In the genomic region with DNA sequence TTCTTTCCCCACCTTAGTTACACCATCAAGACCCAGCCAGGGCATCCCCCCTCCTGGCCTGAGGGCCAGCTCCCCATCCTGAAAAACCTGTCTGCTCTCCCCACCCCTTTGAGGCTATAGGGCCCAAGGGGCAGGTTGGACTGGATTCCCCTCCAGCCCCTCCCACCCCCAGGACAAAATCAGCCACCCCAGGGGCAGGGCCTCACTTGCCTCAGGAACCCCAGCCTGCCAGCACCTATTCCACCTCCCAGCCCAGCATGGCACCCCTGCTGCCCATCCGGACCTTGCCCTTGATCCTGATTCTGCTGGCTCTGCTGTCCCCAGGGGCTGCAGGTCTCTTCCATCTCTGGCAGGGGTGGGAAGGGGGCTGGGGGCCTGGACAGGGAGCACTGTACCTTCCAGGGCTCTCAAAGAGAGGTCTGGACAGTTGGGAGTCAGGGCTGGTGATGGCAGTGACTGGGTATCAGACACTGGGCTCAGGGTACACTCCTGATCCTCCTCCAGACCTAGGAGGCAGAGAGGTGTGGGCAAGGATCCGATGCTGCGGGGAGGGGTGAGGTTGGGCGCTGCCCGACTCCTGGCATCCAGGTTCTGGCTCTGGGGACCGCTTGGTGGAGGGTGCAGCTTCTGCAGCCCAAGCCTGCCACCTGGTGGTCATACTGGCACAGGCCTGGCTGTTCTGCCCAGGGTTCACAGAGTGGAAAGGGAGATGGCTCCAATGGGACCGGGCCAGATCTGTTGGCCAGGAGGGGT, we compare ENCODE assay signal across 8 cellular contexts. TPM values are rescaled to one million over a fixed set of nuclear protein-coding genes. Genes with fewer than 3 reads are reported as not detected.
DNase-seq lines count a peak whose midpoint lies in the region; ATAC-seq and TF ChIP-seq lines count a peak whose summit lies in the region.

Gene UPK2, plus strand, starts transcription at position 205 of the 753 bp plus-strand sequence. Its CDS starts 53 bp downstream, at position 258.

- peak within 1 kb of the TSS in 2 of 10 donors; percentile 4 to 30 for H3K4me3 Mint-ChIP-seq in naive thymus-derived CD8-positive, alpha-beta T cell
- H3K4me3 Mint-ChIP-seq in stimulated activated memory B cell treated with anti-CD40 and anti-IgM and Interleukin-4, amounts not matched to agents 10 μg/mL and 1 μg/mL and 100 μg/mL, for 72 hours = no peak within 1 kb of the TSS

- no TSS peak for BruUV-seq in A673 (replicated peaks; lab: Mats Ljungman, UMichigan)
- TSS peak; percentile 60 for BruUV-seq in PC-9 (replicated peaks; lab: Mats Ljungman, UMichigan)

- WGBS in esophagus muscularis mucosa = 24% methylated on average over 3 of the region's 7 CpGs

- H4K20me1 ChIP-seq in PC-9 (ENCODE audit: insufficient read depth) = no peaks in the 10 kb centered on the region

- H3K9me3 ChIP-seq in A673 (ENCODE audit: low read depth, low read length, poor library complexity, severe bottlenecking) (no peaks in the 10 kb centered on the region), PC-9 (ENCODE audit: insufficient read depth, low read depth) (no peaks in the 10 kb centered on the region), esophagus muscularis mucosa (no peaks in the 10 kb centered on the region)

- intact Hi-C loops in A673 (cut with micrococcal nuclease; ENCODE audit: unreplicated experiment) (loop anchor here (1.0 to 2.0 kb wide), 2 partner anchors 49 to 265 kb away; no protein-coding TSS in a partner anchor), PC-9 (cut with micrococcal nuclease; ENCODE audit: unreplicated experiment) (loop anchor here (1.0 to 10.0 kb wide), 7 partner anchors 17 to 361 kb away; no protein-coding TSS in a partner anchor), esophagus muscularis mucosa (cut with DNase I) (loop anchor here (2.0 kb wide), 1 partner anchor 267 kb away; no protein-coding TSS in a partner anchor)

- peaks cover 4 to 15% (median 11%) of the 10 kb centered on the region in 4 donors for H3K4me1 Mint-ChIP-seq in naive thymus-derived CD8-positive, alpha-beta T cell
- H3K4me1 Mint-ChIP-seq in stimulated activated memory B cell treated with anti-CD40 and anti-IgM and Interleukin-4, amounts not matched to agents 10 μg/mL and 1 μg/mL and 100 μg/mL, for 72 hours = peaks cover 5% of the 10 kb centered on the region

- TF ChIP-seq CTCF in A673 (conservative IDR thresholded peaks at IDR 0.05; ENCODE audit: low read depth, low read length) (peak; percentile 99), PC-9 (conservative IDR thresholded peaks at IDR 0.05) (peak; percentile 97), esophagus muscularis mucosa (IDR thresholded peaks at IDR 0.05) (peak; percentile 92 to 99 (median 97))

- peaks cover 0 to 11% (median 0%) of the 10 kb centered on the region in 5 donors for H3K27me3 Mint-ChIP-seq in naive thymus-derived CD8-positive, alpha-beta T cell
- H3K27me3 Mint-ChIP-seq in stimulated activated memory B cell treated with anti-CD40 and anti-IgM and Interleukin-4, amounts not matched to agents 10 μg/mL and 1 μg/mL and 100 μg/mL, for 72 hours = peaks cover 28% of the 10 kb centered on the region

- H3K9me3 Mint-ChIP-seq in naive thymus-derived CD8-positive, alpha-beta T cell = no peaks in the 10 kb centered on the region
- H3K9me3 Mint-ChIP-seq in stimulated activated memory B cell treated with anti-CD40 and anti-IgM and Interleukin-4, amounts not matched to agents 10 μg/mL and 1 μg/mL and 100 μg/mL, for 72 hours = no peaks in the 10 kb centered on the region

- H3K27ac ChIP-seq in A673 (ENCODE audit: low read depth, low read length, poor library complexity, severe bottlenecking) (no peak within 1 kb of the TSS), PC-9 (peak within 1 kb of the TSS; percentile 62), esophagus muscularis mucosa (replicated peaks in 1 of 4) (no peak within 1 kb of the TSS)

- TF ChIP-seq EP300 in esophagus muscularis mucosa (IDR thresholded peaks at IDR 0.05) = no peak

- no peak within 1 kb of the TSS for H3K4me3 ChIP-seq in A673 (ENCODE audit: low read depth, low read length, poor library complexity, severe bottlenecking)
- H3K4me3 ChIP-seq in PC-9 = peak within 1 kb of the TSS; percentile 49
- H3K4me3 ChIP-seq in esophagus muscularis mucosa = no peak within 1 kb of the TSS

- H3K9me2 ChIP-seq in PC-9 (ENCODE audit: insufficient read depth) = no peaks in the 10 kb centered on the region

- no peaks in the 10 kb centered on the region for H3K79me2 ChIP-seq in PC-9 (ENCODE audit: low read depth)

- POLR2A ChIA-PET in A673 (lab: Charles Lee; ENCODE audit: low non-redundant PET) = no interaction called here
- POLR2A ChIA-PET in PC-9 (lab: Charles Lee; ENCODE audit: unreplicated experiment) = interaction anchor here (0.6 kb wide), 1 partner anchor 202 kb away, joined by 6 read pairs; no protein-coding TSS in a partner anchor
- POLR2A ChIA-PET in naive thymus-derived CD8-positive, alpha-beta T cell (lab: Charles Lee) = interaction anchor here (1.0 to 2.0 kb wide), 4 partner anchors 27 to 50 kb away, joined by 3 to 8 read pairs (median 4); partner anchors contain the start of gene BCL9L

- H3K27me3 ChIP-seq in A673 (replicated peaks; ENCODE audit: insufficient read depth, low read depth, low read length, poor library complexity) (no peaks in the 10 kb centered on the region), PC-9 (ENCODE audit: insufficient read depth, low read depth) (no peaks in the 10 kb centered on the region), esophagus muscularis mucosa (peaks cover 0 to 12% (median 0%) of the 10 kb centered on the region in 4 donors)

- H2AFZ ChIP-seq in PC-9 = no peak within 1 kb of the TSS

- H3K27ac Mint-ChIP-seq in naive thymus-derived CD8-positive, alpha-beta T cell = peak within 1 kb of the TSS in 8 of 10 donors; percentile 36 to 81 (median 59)
- no peak within 1 kb of the TSS for H3K27ac Mint-ChIP-seq in stimulated activated memory B cell treated with anti-CD40 and anti-IgM and Interleukin-4, amounts not matched to agents 10 μg/mL and 1 μg/mL and 100 μg/mL, for 72 hours

- H3K36me3 ChIP-seq in A673 (ENCODE audit: insufficient read depth, low read length, poor library complexity, severe bottlenecking) (no peaks in the 10 kb centered on the region), PC-9 (ENCODE audit: low read depth) (no peaks in the 10 kb centered on the region), esophagus muscularis mucosa (no peaks in the 10 kb centered on the region)

- no peaks in the 10 kb centered on the region for H3K36me3 Mint-ChIP-seq in naive thymus-derived CD8-positive, alpha-beta T cell
- no peaks in the 10 kb centered on the region for H3K36me3 Mint-ChIP-seq in stimulated activated memory B cell treated with anti-CD40 and anti-IgM and Interleukin-4, amounts not matched to agents 10 μg/mL and 1 μg/mL and 100 μg/mL, for 72 hours

- ATAC-seq in GM18868 (IDR thresholded peaks at IDR 0.05; ENCODE audit: unreplicated experiment) = peak; percentile 58
- peak; percentile 99 to 100 for ATAC-seq in naive thymus-derived CD8-positive, alpha-beta T cell
- ATAC-seq in stimulated activated memory B cell treated with anti-CD40 and anti-IgM and Interleukin-4, amounts not matched to agents 10 μg/mL and 1 μg/mL and 100 μg/mL, for 72 hours = peak; percentile 93

- CTCF ChIA-PET in A673 (lab: Charles Lee) = interaction anchor here (0.6 kb wide), 1 partner anchor 165 kb away, joined by 3 read pairs; the partner anchor contains the start of gene DDX6
- CTCF ChIA-PET in PC-9 (lab: Charles Lee) = interaction anchor here (0.6 kb wide), 2 partner anchors 84 to 336 kb away, joined by 3 to 5 read pairs; no protein-coding TSS in a partner anchor

- no peaks in the 10 kb centered on the region for H3K4me1 ChIP-seq in A673 (ENCODE audit: insufficient read depth, low read length, poor library complexity, severe bottlenecking)
- H3K4me1 ChIP-seq in PC-9 (replicated peaks; ENCODE audit: insufficient read depth) = peaks cover 26% of the 10 kb centered on the region
- H3K4me1 ChIP-seq in esophagus muscularis mucosa = peaks cover 0 to 8% (median 7%) of the 10 kb centered on the region in 4 donors

- H3F3A ChIP-seq in PC-9 (ENCODE audit: insufficient read depth, low read depth) = peaks cover 11% of the 10 kb centered on the region; the same call in 1 of the 2 replicates

- DNase-seq in A673 (ENCODE audit: low spot score) (peak; percentile 88), HuH-7 (ENCODE audit: low spot score) (peak; percentile 92), PC-9 (peak; percentile 92 to 93), activated T-cell treated with anti-CD3 and anti-CD28 coated beads for 48 hours (ENCODE audit: low read depth) (peak; percentile 86), esophagus muscularis mucosa (ENCODE audit: extremely low spot score) (peak; percentile 96)
- peak; percentile 77 to 93 (median 87) for DNase-seq in naive thymus-derived CD8-positive, alpha-beta T cell

- peak within 1 kb of the TSS; percentile 84 for H3K4me2 ChIP-seq in PC-9

- TF ChIP-seq POLR2A in esophagus muscularis mucosa (IDR thresholded peaks at IDR 0.05; ENCODE audit: low read depth) = no peak

RNA-seq across cellular contexts. Expression of gene UPK2, which starts in this region (rescaled TPM):
- total RNA-seq in A673 (2021) (not detected in 2 replicates), PC-9 (2021) (17.1 and 23.2 TPM in 2 replicates), esophagus muscularis mucosa (not detected)
- total RNA-seq in naive thymus-derived CD8-positive, alpha-beta T cell = under 1 TPM in 1 of 2 experiments, not detected in 1; 0.52 TPM
- polyA plus RNA-seq in naive thymus-derived CD8-positive, alpha-beta T cell = under 1 TPM in 1 of 3 donors, not detected in 2; 0.22 TPM

Comparison
In these comparisons a context has a peak if more than half of its experiments do, and no peak if none do; other contexts are left out.
1. RNA of gene UPK2 (total RNA-seq): 17.1 to 23.2 TPM in PC-9; 0.52 TPM in naive thymus-derived CD8-positive, alpha-beta T cell, not detected in A673 and not detected in esophagus muscularis mucosa; every median in the first group is over 10 times any median in the second.
2. Peak in DNase-seq in A673; RNA of the gene not detected or under 1 TPM.
3. Peak in DNase-seq in esophagus muscularis mucosa; RNA of the gene not detected or under 1 TPM.
4. Peak in DNase-seq and ATAC-seq in naive thymus-derived CD8-positive, alpha-beta T cell; RNA of the gene not detected or under 1 TPM.
5. Peak in every context shown above with its lines, with median percentiles within 50 percentile points of each other: DNase-seq, CTCF ChIP-seq and ATAC-seq.